8 cellular contexts compared by ENCODE assay signal in genomic region chr2:190979906-190980629, GRCh38. TPM values are rescaled to one million over a fixed set of nuclear protein-coding genes. Genes with fewer than 3 reads are reported as not detected.
DNase-seq lines count a peak whose midpoint lies in the region; ATAC-seq lines count a peak whose summit lies in the region.

No MANE protein-coding gene starts in this region.

- H3K4me3 Mint-ChIP-seq in activated T-cell treated with anti-CD3 and anti-CD28 coated beads, Interleukin-2, amount 50 U/mL, for 72 hours = no peak overlapping the region
- no peak overlapping the region for H3K4me3 Mint-ChIP-seq in activated T-cell treated with anti-CD3 and anti-CD28 coated beads, Interleukin-2, amount 50 U/mL, for 4 hours
- H3K4me3 Mint-ChIP-seq in activated naive CD8-positive, alpha-beta T cell = no peak overlapping the region

- peaks cover 75% of the 10 kb centered on the region for H3K4me1 Mint-ChIP-seq in activated T-cell treated with anti-CD3 and anti-CD28 coated beads, Interleukin-2, amount 50 U/mL, for 72 hours (ENCODE audit: low read depth)
- peaks cover 51% of the 10 kb centered on the region for H3K4me1 Mint-ChIP-seq in activated T-cell treated with anti-CD3 and anti-CD28 coated beads, Interleukin-2, amount 50 U/mL, for 4 hours (ENCODE audit: low read depth)
- peaks cover 71% of the 10 kb centered on the region for H3K4me1 Mint-ChIP-seq in activated naive CD8-positive, alpha-beta T cell (ENCODE audit: low read depth)

- no peaks in the 10 kb centered on the region for H3K9me3 Mint-ChIP-seq in activated T-cell treated with anti-CD3 and anti-CD28 coated beads, Interleukin-2, amount 50 U/mL, for 72 hours
- H3K9me3 Mint-ChIP-seq in activated T-cell treated with anti-CD3 and anti-CD28 coated beads, Interleukin-2, amount 50 U/mL, for 4 hours = no peaks in the 10 kb centered on the region
- H3K9me3 Mint-ChIP-seq in activated naive CD8-positive, alpha-beta T cell (ENCODE audit: low read depth) = no peaks in the 10 kb centered on the region

- no peaks in the 10 kb centered on the region for H3K27me3 Mint-ChIP-seq in activated T-cell treated with anti-CD3 and anti-CD28 coated beads, Interleukin-2, amount 50 U/mL, for 72 hours (ENCODE audit: low read depth)
- no peaks in the 10 kb centered on the region for H3K27me3 Mint-ChIP-seq in activated T-cell treated with anti-CD3 and anti-CD28 coated beads, Interleukin-2, amount 50 U/mL, for 4 hours (ENCODE audit: low read depth)
- H3K27me3 Mint-ChIP-seq in activated naive CD8-positive, alpha-beta T cell = no peaks in the 10 kb centered on the region

- no peak for ATAC-seq in activated T-cell treated with anti-CD3 and anti-CD28 coated beads, Interleukin-2, amount 50 U/mL, for 72 hours (replicated peaks in 1 of 2)
- no peak for ATAC-seq in activated T-cell treated with anti-CD3 and anti-CD28 coated beads, Interleukin-2, amount 50 U/mL, for 4 hours
- ATAC-seq in HG03175 (IDR thresholded peaks at IDR 0.05; ENCODE audit: unreplicated experiment) = no peak
- ATAC-seq in HG02798 (IDR thresholded peaks at IDR 0.05; ENCODE audit: poor library complexity, unreplicated experiment) = no peak
- no peak for ATAC-seq in GM18873 (IDR thresholded peaks at IDR 0.05; ENCODE audit: low FRiP score, unreplicated experiment)

- DNase-seq in activated T-cell treated with anti-CD3 and anti-CD28 coated beads, Interleukin-2, amount 50 U/mL, for 72 hours = no peak
- DNase-seq in activated T-cell treated with anti-CD3 and anti-CD28 coated beads, Interleukin-2, amount 50 U/mL, for 4 hours = no peak
- DNase-seq in islet precursor cell = peak; percentile 98
- peak; percentile 85 for DNase-seq in ureter (ENCODE audit: low spot score)

- H3K36me3 Mint-ChIP-seq in activated T-cell treated with anti-CD3 and anti-CD28 coated beads, Interleukin-2, amount 50 U/mL, for 72 hours (ENCODE audit: insufficient read depth in 2 of 2) = peaks cover 46 to 87% of the 10 kb centered on the region in 2 donors
- H3K36me3 Mint-ChIP-seq in activated T-cell treated with anti-CD3 and anti-CD28 coated beads, Interleukin-2, amount 50 U/mL, for 4 hours (ENCODE audit: insufficient read depth) = peaks cover 83% of the 10 kb centered on the region
- peaks cover 32% of the 10 kb centered on the region for H3K36me3 Mint-ChIP-seq in activated naive CD8-positive, alpha-beta T cell

- H3K27ac Mint-ChIP-seq in activated T-cell treated with anti-CD3 and anti-CD28 coated beads, Interleukin-2, amount 50 U/mL, for 72 hours = peak overlapping the region; percentile 88
- H3K27ac Mint-ChIP-seq in activated naive CD8-positive, alpha-beta T cell = peak overlapping the region; percentile 94

RNA-seq across cellular contexts. Expression of gene STAT1, which starts 33.9 kb away (rescaled TPM):
- total RNA-seq in activated T-cell treated with anti-CD3 and anti-CD28 coated beads, Interleukin-2, amount 50 U/mL, for 72 hours = 100 to 1,000 TPM; 441 to 563 TPM
- 100 to 1,000 TPM; 222 to 278 (median 268) TPM for total RNA-seq in activated T-cell treated with anti-CD3 and anti-CD28 coated beads, Interleukin-2, amount 50 U/mL, for 4 hours
- total RNA-seq in ureter = 84.1 TPM

Comparison
In these comparisons a context has a peak if more than half of its experiments do, and no peak if none do; other contexts are left out.
1. DNase-seq: peak in islet precursor cell (single experiment) and ureter (single experiment); none in activated T-cell treated with anti-CD3 and anti-CD28 coated beads, Interleukin-2, amount 50 U/mL, for 72 hours (0 of 2) and activated T-cell treated with anti-CD3 and anti-CD28 coated beads, Interleukin-2, amount 50 U/mL, for 4 hours (single experiment).